In the genomic region with DNA sequence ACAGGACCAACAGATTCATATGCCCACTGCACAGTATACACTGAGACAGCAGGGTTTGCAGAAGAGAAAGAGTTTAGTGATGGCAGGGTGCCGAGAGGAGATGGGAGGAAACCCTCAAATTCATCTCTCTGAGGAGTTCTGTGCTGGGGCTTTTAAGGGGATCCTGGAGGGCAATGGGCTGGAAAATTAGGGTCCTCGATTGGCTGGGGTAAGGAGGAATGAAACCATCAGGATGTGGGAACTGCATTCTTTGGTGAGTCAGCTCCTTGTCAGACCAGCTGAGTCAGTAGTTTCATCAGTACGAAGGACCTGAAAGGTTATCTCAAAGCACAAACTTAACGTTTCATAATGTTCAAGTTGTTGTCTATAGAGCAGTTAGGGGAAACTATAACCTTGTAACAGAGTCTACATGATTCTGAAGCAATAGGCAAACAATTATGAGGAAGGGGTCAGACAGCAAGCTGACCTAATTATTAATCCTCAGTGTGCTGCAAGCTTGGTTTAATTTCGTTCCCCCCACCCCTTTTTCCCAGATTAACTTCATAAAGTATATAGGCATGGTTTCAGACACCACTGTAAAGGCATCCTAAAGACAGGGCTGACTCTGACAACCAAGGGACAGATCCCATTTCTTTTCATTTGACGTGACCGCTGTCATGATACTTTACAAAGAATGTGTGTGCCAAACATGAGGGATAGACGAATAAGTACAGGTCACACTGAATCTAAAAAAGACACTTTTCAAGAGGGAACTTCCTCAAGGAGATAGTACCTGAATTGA, we compare ENCODE assay signal across 8 cellular contexts. TPM values are rescaled to one million over a fixed set of nuclear protein-coding genes. Genes with fewer than 3 reads are reported as not detected.
DNase-seq lines count a peak whose midpoint lies in the region; ATAC-seq and TF ChIP-seq lines count a peak whose summit lies in the region.

No MANE protein-coding gene starts in this region.

- peak overlapping the region; percentile 62 to 95 (median 90) for H3K27ac ChIP-seq in esophagus squamous epithelium
- peak overlapping the region; percentile 84 to 91 for H3K27ac ChIP-seq in prostate gland

- no peaks in the 10 kb centered on the region for H3K9me3 Mint-ChIP-seq in effector memory CD8-positive, alpha-beta T cell

- peaks cover 4% of the 10 kb centered on the region for H3K36me3 Mint-ChIP-seq in effector memory CD8-positive, alpha-beta T cell (ENCODE audit: insufficient read depth)

- H3K27ac Mint-ChIP-seq in effector memory CD8-positive, alpha-beta T cell: peak overlapping the region in 1 of 2 donors; percentile 59

- no peak for ATAC-seq in effector memory CD8-positive, alpha-beta T cell (replicated peaks)
- ATAC-seq in GM18909 (IDR thresholded peaks at IDR 0.05; ENCODE audit: poor library complexity, unreplicated experiment): no peak
- ATAC-seq in HG03457 (IDR thresholded peaks at IDR 0.05; ENCODE audit: unreplicated experiment): no peak

- H3K4me3 Mint-ChIP-seq in effector memory CD8-positive, alpha-beta T cell: no peak overlapping the region

- H3K9me3 ChIP-seq in esophagus squamous epithelium (no peaks in the 10 kb centered on the region), prostate gland (no peaks in the 10 kb centered on the region)

- no peaks in the 10 kb centered on the region for H3K27me3 ChIP-seq in esophagus squamous epithelium
- no peaks in the 10 kb centered on the region for H3K27me3 ChIP-seq in prostate gland (replicated peaks; ENCODE audit: insufficient read depth)

- H3K4me1 ChIP-seq in esophagus squamous epithelium (peaks cover 7 to 51% (median 17%) of the 10 kb centered on the region in 3 donors), prostate gland (replicated peaks) (no peaks in the 10 kb centered on the region)

- H3K4me3 ChIP-seq in esophagus squamous epithelium (peak overlapping the region in 3 of 4 donors; percentile 83 to 97 (median 89)), prostate gland (no peak overlapping the region)

- H3K27me3 Mint-ChIP-seq in effector memory CD8-positive, alpha-beta T cell: no peaks in the 10 kb centered on the region

- 46 to 47% methylated on average over 8 of the region's 8 CpGs for WGBS in esophagus squamous epithelium, 2 donors
- 56% methylated on average over 8 of the region's 8 CpGs for WGBS in prostate gland

- TF ChIP-seq CTCF in esophagus squamous epithelium (IDR thresholded peaks at IDR 0.05) (no peak), prostate gland (IDR thresholded peaks at IDR 0.05) (no peak)

- peaks cover 0 to 17% (median 0%) of the 10 kb centered on the region in 3 donors for H3K36me3 ChIP-seq in esophagus squamous epithelium
- no peaks in the 10 kb centered on the region for H3K36me3 ChIP-seq in prostate gland

- TF ChIP-seq POLR2A in esophagus squamous epithelium (IDR thresholded peaks at IDR 0.05) (no peak), prostate gland (IDR thresholded peaks at IDR 0.05) (no peak)

- intact Hi-C loops in esophagus squamous epithelium (cut with DNase I) (loop anchor here (5.0 kb wide), 1 partner anchor 119 kb away; a partner anchor contains a TSS), prostate gland (cut with DNase I) (loop anchor here (1.0 kb wide), 1 partner anchor 119 kb away; a partner anchor contains a TSS)

- DNase-seq in NCI-H82 (lab: John Stamatoyannopoulos, UW) (peak; percentile 9), NCI-H82 treated with DMSO at 0.1 percent for 48 hours (lab: John Stamatoyannopoulos, UW; ENCODE audit: unreplicated experiment) (no peak), RKO (ENCODE audit: low spot score) (peak; percentile 96), esophagus squamous epithelium (lab: John Stamatoyannopoulos, UW) (no peak), prostate gland (ENCODE audit: low spot score) (no peak)
- DNase-seq in effector memory CD8-positive, alpha-beta T cell: no peak

- peaks cover 13 to 18% of the 10 kb centered on the region in 2 donors for H3K4me1 Mint-ChIP-seq in effector memory CD8-positive, alpha-beta T cell (ENCODE audit: low read depth in 2 of 2)

RNA-seq across cellular contexts. Expression of a gene that starts 1.5 kb away (rescaled TPM):
- 100 to 1,000 TPM; 122 to 302 (median 172) TPM for total RNA-seq in esophagus squamous epithelium
- 10 to 100 TPM; 45.0 to 76.9 TPM for total RNA-seq in prostate gland

RNA-seq across cellular contexts. Expression of a gene that starts 52.9 kb away (rescaled TPM):
- total RNA-seq in esophagus squamous epithelium (10 to 100 TPM in 3 of 4 donors, 1 to 10 TPM in 1; 6.6 to 50.4 (median 24.1) TPM), prostate gland (100 to 1,000 TPM; 717 to 885 TPM)

Comparison
In these comparisons a context has a peak if more than half of its experiments do, and no peak if none do; other contexts are left out.
1. DNase-seq: peak in NCI-H82 (single experiment) and RKO (single experiment); none in NCI-H82 treated with DMSO at 0.1 percent for 48 hours (single experiment), esophagus squamous epithelium (single experiment), prostate gland (single experiment) and effector memory CD8-positive, alpha-beta T cell (0 of 3).
2. H3K4me3 ChIP-seq: peak in esophagus squamous epithelium (3 of 4); none in prostate gland (0 of 2).
3. RNA of a gene that starts 52.9 kb away (total RNA-seq): 717 to 885 TPM in prostate gland; 6.6 to 50.4 TPM in esophagus squamous epithelium; every median in the first group is over 10 times any median in the second.